ENCODE assay signal across 8 cellular contexts in the genomic region with DNA sequence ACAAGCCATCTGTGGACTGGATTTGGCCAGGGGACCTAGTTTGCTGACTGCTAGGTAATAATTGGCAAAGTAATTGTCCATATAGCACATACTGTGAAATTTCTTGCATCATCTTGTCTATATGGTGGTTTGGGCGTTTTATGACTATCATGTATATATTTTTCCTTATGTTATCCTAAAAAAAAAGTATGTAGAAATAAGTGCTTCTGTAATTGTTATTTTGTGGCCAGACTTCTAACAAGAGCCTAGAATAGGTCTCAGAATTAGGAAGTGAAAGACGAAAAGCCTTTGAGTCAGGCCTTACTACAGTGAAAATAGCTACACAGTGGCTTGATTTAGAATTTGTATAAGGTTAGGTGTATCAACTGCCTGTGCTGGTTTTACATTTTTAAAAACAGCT. TPM values are rescaled to one million over a fixed set of nuclear protein-coding genes. Genes with fewer than 3 reads are reported as not detected.
A peak's percentile ranks its signal among the peaks of the same experiment; 100 is the strongest.
DNase-seq lines count a peak whose midpoint lies in the region; ATAC-seq and TF ChIP-seq lines count a peak whose summit lies in the region.

No MANE protein-coding gene starts in this region.

- H3K9me2 ChIP-seq in GM23338 (ENCODE audit: insufficient read depth) = no peaks in the 10 kb centered on the region

- H3F3A ChIP-seq in GM23338 (replicated peaks; ENCODE audit: low read depth) = no peaks in the 10 kb centered on the region; the same call in 1 of the 2 replicates

- ATAC-seq in GM18520 (IDR thresholded peaks at IDR 0.05; ENCODE audit: unreplicated experiment) (peak; percentile 28), GM23338 (no peak)

- H3K36me3 Mint-ChIP-seq in GM23338 (ENCODE audit: low read depth) (no peaks in the 10 kb centered on the region; the same call in 2 of the 3 replicates), IgD-negative memory B cell (no peaks in the 10 kb centered on the region), osteocyte (ENCODE audit: unreplicated experiment) (no peaks in the 10 kb centered on the region)

- no peak overlapping the region for H3K9ac ChIP-seq in muscle layer of colon (ENCODE audit: low read length)

- TF ChIP-seq CTCF in GM23338 (conservative IDR thresholded peaks at IDR 0.05; ENCODE audit: low read depth in 2 of 2) = no peak
- TF ChIP-seq CTCF in osteocyte (IDR thresholded peaks at IDR 0.05) = no peak

- H4K20me1 ChIP-seq in GM23338 (replicated peaks; ENCODE audit: insufficient read depth) = no peaks in the 10 kb centered on the region; the same call in 1 of the 2 replicates

- H3K27ac ChIP-seq in GM23338 (ENCODE audit: low read depth) (peak overlapping the region; percentile 77), muscle layer of colon (ENCODE audit: low read depth, low read length) (peak overlapping the region; percentile 7)

- no peak for DNase-seq in GM23338 (ENCODE audit: low spot score)
- DNase-seq in NCI-H1048 (lab: John Stamatoyannopoulos, UW) = no peak
- DNase-seq in T1000 (lab: John Stamatoyannopoulos, UW) = no peak
- DNase-seq in MG63 = no peak
- no peak for DNase-seq in osteocyte (ENCODE audit: extremely low spot score, unreplicated experiment)

- no peaks in the 10 kb centered on the region for H3K36me3 ChIP-seq in GM23338 (ENCODE audit: insufficient read depth)
- no peaks in the 10 kb centered on the region for H3K36me3 ChIP-seq in muscle layer of colon (ENCODE audit: insufficient read depth, low read length)
- no peaks in the 10 kb centered on the region for H3K36me3 ChIP-seq in MG63

- H3K4me3 ChIP-seq in GM23338 = peak overlapping the region; percentile 81; the same call in 1 of the 2 replicates
- no peak overlapping the region for H3K4me3 ChIP-seq in muscle layer of colon (ENCODE audit: low read depth in 1 of 2, low read length in 2 of 2)
- no peak overlapping the region for H3K4me3 ChIP-seq in MG63

- H3K4me3 Mint-ChIP-seq in GM23338 = peak overlapping the region; percentile 20; the same call in 1 of the 3 replicates
- H3K4me3 Mint-ChIP-seq in IgD-negative memory B cell = peak overlapping the region; percentile 40 to 81 (median 60)
- no peak overlapping the region for H3K4me3 Mint-ChIP-seq in osteocyte (ENCODE audit: unreplicated experiment)

- no peak overlapping the region for H2AFZ ChIP-seq in GM23338

- H3K9me3 ChIP-seq in muscle layer of colon (ENCODE audit: low read length) = no peaks in the 10 kb centered on the region
- no peaks in the 10 kb centered on the region; the same call in 1 of the 2 replicates for H3K9me3 ChIP-seq in MG63

- H3K27me3 ChIP-seq in GM23338 (ENCODE audit: insufficient read depth) (no peaks in the 10 kb centered on the region), muscle layer of colon (ENCODE audit: control insufficient read depth in 1 of 2, insufficient read depth in 2 of 2, low read length in 2 of 2) (no peaks in the 10 kb centered on the region), MG63 (no peaks in the 10 kb centered on the region)

- H3K27me3 Mint-ChIP-seq in GM23338 (ENCODE audit: insufficient read depth, low read depth, poor library complexity) = peaks cover 4% of the 10 kb centered on the region
- no peaks in the 10 kb centered on the region for H3K27me3 Mint-ChIP-seq in IgD-negative memory B cell
- no peaks in the 10 kb centered on the region for H3K27me3 Mint-ChIP-seq in osteocyte (ENCODE audit: unreplicated experiment)

- H3K9me3 Mint-ChIP-seq in GM23338 (no peaks in the 10 kb centered on the region), IgD-negative memory B cell (no peaks in the 10 kb centered on the region), osteocyte (ENCODE audit: unreplicated experiment) (no peaks in the 10 kb centered on the region)

- H3K4me2 ChIP-seq in GM23338 = peak overlapping the region; percentile 90

- H3K4me1 ChIP-seq in GM23338 (ENCODE audit: insufficient read depth) = peaks cover 48% of the 10 kb centered on the region
- peaks cover 40% of the 10 kb centered on the region for H3K4me1 ChIP-seq in muscle layer of colon (ENCODE audit: insufficient read depth, low read length)

- H3K4me1 Mint-ChIP-seq in GM23338 (peaks cover 39% of the 10 kb centered on the region), IgD-negative memory B cell (peaks cover 25 to 45% (median 37%) of the 10 kb centered on the region in 3 donors), osteocyte (ENCODE audit: unreplicated experiment) (peaks cover 34% of the 10 kb centered on the region)

- H3K27ac Mint-ChIP-seq in GM23338 (peak overlapping the region; percentile 51; the same call in 1 of the 2 replicates), IgD-negative memory B cell (peak overlapping the region; percentile 36 to 91 (median 61)), osteocyte (ENCODE audit: unreplicated experiment) (no peak overlapping the region)

- peaks cover 79% of the 10 kb centered on the region for H3K79me2 ChIP-seq in GM23338 (replicated peaks; ENCODE audit: insufficient read depth)

TF ChIP-seq in GM23338, 12 proteins besides CTCF, POLR2A, EP300 and RAD21 (continues in another document):
- TF ChIP-seq, protein P1, sequence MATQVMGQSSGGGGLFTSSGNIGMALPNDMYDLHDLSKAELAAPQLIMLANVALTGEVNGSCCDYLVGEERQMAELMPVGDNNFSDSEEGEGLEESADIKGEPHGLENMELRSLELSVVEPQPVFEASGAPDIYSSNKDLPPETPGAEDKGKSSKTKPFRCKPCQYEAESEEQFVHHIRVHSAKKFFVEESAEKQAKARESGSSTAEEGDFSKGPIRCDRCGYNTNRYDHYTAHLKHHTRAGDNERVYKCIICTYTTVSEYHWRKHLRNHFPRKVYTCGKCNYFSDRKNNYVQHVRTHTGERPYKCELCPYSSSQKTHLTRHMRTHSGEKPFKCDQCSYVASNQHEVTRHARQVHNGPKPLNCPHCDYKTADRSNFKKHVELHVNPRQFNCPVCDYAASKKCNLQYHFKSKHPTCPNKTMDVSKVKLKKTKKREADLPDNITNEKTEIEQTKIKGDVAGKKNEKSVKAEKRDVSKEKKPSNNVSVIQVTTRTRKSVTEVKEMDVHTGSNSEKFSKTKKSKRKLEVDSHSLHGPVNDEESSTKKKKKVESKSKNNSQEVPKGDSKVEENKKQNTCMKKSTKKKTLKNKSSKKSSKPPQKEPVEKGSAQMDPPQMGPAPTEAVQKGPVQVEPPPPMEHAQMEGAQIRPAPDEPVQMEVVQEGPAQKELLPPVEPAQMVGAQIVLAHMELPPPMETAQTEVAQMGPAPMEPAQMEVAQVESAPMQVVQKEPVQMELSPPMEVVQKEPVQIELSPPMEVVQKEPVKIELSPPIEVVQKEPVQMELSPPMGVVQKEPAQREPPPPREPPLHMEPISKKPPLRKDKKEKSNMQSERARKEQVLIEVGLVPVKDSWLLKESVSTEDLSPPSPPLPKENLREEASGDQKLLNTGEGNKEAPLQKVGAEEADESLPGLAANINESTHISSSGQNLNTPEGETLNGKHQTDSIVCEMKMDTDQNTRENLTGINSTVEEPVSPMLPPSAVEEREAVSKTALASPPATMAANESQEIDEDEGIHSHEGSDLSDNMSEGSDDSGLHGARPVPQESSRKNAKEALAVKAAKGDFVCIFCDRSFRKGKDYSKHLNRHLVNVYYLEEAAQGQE (IDR thresholded peaks at IDR 0.05; ENCODE audit: unreplicated experiment) = no peak
- TF ChIP-seq ETS1 (IDR thresholded peaks at IDR 0.05) (no peak), CREB1 (CRISPR knock-in tag; IDR thresholded peaks at IDR 0.05; ENCODE audit: low read depth) (no peak)

RNA-seq across cellular contexts. Expression of gene FNDC3A, which starts 4.2 kb away (rescaled TPM):
- total RNA-seq in GM23338 (2014; rRNA removed; shearing (Covaris generic)) = 31.1 and 32.0 TPM in 2 replicates
- polyA plus RNA-seq in GM23338 (2016; fragmentation: Nextera tagmentation; extraction: Ambion mirVana) (9.9 and 10.3 TPM in 2 replicates), IgD-negative memory B cell (8.9 TPM)
- total RNA-seq in MG63 (2014; rRNA removed; shearing (Covaris generic); ENCODE audit: low replicate concordance) = 13.2 and 22.7 TPM in 2 replicates
- 49.4 and 51.9 TPM in 2 replicates for total RNA-seq in osteocyte
